In the genomic region with DNA sequence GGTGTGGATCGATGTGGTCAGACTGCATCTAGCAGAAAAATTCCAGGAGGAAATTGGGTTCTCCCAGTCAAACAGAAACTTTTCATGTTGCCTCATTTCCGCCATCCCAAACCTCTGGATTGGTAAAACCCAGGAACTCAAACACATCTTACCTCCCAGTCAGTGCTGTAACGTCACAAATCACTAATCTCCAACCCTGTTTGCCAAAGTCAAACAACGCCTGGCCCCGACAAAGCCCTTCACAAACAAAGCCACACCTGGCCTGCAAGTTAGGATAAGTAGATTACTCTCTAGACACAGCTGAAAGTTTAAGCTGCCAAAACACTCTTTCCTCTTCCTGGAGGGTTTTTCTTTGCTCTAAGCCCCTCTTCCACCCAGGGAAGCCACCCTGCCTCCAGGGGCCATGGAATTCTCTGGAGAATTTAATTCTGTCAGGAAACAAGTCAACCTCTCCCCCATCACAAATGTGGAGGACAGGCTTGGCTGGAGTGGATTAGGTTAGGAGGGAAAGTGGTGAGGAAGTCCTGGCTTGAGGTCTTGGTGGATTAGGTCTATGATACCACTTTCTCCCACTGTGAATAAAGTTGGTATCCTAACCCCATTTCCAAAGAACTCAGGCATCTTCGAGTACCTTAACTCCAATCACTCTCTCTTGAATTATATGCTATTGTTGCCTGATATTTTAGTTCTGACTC, we compare ENCODE assay signal across 17 cellular contexts.
DNase-seq lines count a peak whose midpoint lies in the region; TF ChIP-seq lines count a peak whose summit lies in the region.
"Had no signal": no experiment of that assay in that cellular context is flagged by ENCODE, and none has a peak within 500 bp of the region (broad histone marks: within the 10 kb centered on the region; RNA-seq: fewer than 3 reads in every experiment).

No MANE protein-coding gene starts in this region.

- TF ChIP-seq CTCF in endodermal cell (conservative IDR thresholded peaks at IDR 0.05), result no peak
- no peak for TF ChIP-seq CTCF in stomach (IDR thresholded peaks at IDR 0.05)
- TF ChIP-seq CTCF in RWPE1 (conservative IDR thresholded peaks at IDR 0.05; ENCODE audit: low read depth), result no peak

- peaks cover 21% of the 10 kb centered on the region for H3K4me1 Mint-ChIP-seq in endodermal cell
- H3K4me1 Mint-ChIP-seq: activated naive CD8-positive, alpha-beta T cell treated with anti-CD3 and anti-CD28 coated beads for 36 hours had no signal

- H3K27ac Mint-ChIP-seq in endodermal cell, result peak overlapping the region; percentile 63
- H3K27ac Mint-ChIP-seq: activated naive CD8-positive, alpha-beta T cell treated with anti-CD3 and anti-CD28 coated beads for 36 hours; activated T-cell treated with anti-CD3 and anti-CD28 coated beads, Interleukin-2, amount 50 U/mL, for 24 hours; HFFc6; naive B cell had no signal

- no peaks in the 10 kb centered on the region for H3K9me3 ChIP-seq in endodermal cell (ENCODE audit: control insufficient read depth, low read length)
- no peaks in the 10 kb centered on the region for H3K9me3 ChIP-seq in stomach
- H3K9me3 ChIP-seq: BLaER1, breast epithelium, left ventricle myocardium inferior had no signal

- CTCF ChIA-PET in RWPE1 (lab: Yijun Ruan, JAX), result interaction anchor here (0.7 kb wide), 1 partner anchor 62 kb away, joined by 4 read pairs; no protein-coding TSS in a partner anchor

- WGBS in endodermal cell (ENCODE audit: insufficient coverage in 1 of 2, insufficient read length in 1 of 2), 2 experiments, result 38 to 50% methylated on average over 2 to 6 of the region's 6 CpGs
- WGBS in stomach, 5 donors, result 22 to 48% (median 32%) methylated on average over 6 of the region's 6 CpGs

- H3K27ac ChIP-seq in endodermal cell (ENCODE audit: low read depth, low read length) (no peak overlapping the region), stomach (peak overlapping the region; percentile 50 to 90 (median 76)), RWPE1 (no peak overlapping the region)
- H3K27ac ChIP-seq: BLaER1, breast epithelium, left ventricle myocardium inferior had no signal

- H3K4me3 Mint-ChIP-seq in endodermal cell, result no peak overlapping the region
- H3K4me3 Mint-ChIP-seq: activated naive CD8-positive, alpha-beta T cell treated with anti-CD3 and anti-CD28 coated beads for 36 hours; activated T-cell treated with anti-CD3 and anti-CD28 coated beads, Interleukin-2, amount 50 U/mL, for 24 hours; HFFc6; naive B cell had no signal

- H3K9ac ChIP-seq in endodermal cell (ENCODE audit: extremely low read depth, low read length, poor library complexity, severe bottlenecking), result no peak overlapping the region
- H3K9ac ChIP-seq: BLaER1 had no signal

- POLR2A ChIA-PET in RWPE1 (lab: Yijun Ruan, JAX; ENCODE audit: low non-redundant PET), result no interaction called here

- H3K4me3 ChIP-seq in endodermal cell (ENCODE audit: low read length) (no peak overlapping the region), stomach (no peak overlapping the region)
- H3K4me3 ChIP-seq: BLaER1, breast epithelium, left ventricle myocardium inferior had no signal

- intact Hi-C loops in stomach (cut with DNase I; ENCODE audit: low total_unique reads), result no loop called here

- DNase-seq in HT-29 (ENCODE audit: low spot score) (peak; percentile 45), NCI-H2107 (lab: John Stamatoyannopoulos, UW) (peak; percentile 16), endodermal cell (peak; percentile 83), stomach (peak; percentile 80), RWPE1 (ENCODE audit: low spot score) (no peak), amygdala (lab: John Stamatoyannopoulos, UW) (no peak)
- no peak for DNase-seq in activated T-cell treated with anti-CD3 and anti-CD28 coated beads, Interleukin-2, amount 50 U/mL, for 48 hours
- DNase-seq: activated naive CD8-positive, alpha-beta T cell treated with anti-CD3 and anti-CD28 coated beads for 36 hours; activated T-cell treated with anti-CD3 and anti-CD28 coated beads, Interleukin-2, amount 50 U/mL, for 24 hours; effector CD4-positive, alpha-beta T cell; HFFc6; KG1; left ventricle myocardium inferior; naive B cell; NCI-H1694 had no signal

- H3K27me3 Mint-ChIP-seq in endodermal cell (ENCODE audit: insufficient read depth), result peaks cover 83% of the 10 kb centered on the region
- H3K27me3 Mint-ChIP-seq: activated naive CD8-positive, alpha-beta T cell treated with anti-CD3 and anti-CD28 coated beads for 36 hours had no signal

- TF ChIP-seq EP300 in stomach (IDR thresholded peaks at IDR 0.05), result no peak

- H3K27me3 ChIP-seq in endodermal cell (ENCODE audit: control insufficient read depth, insufficient read depth, low read length, poor library complexity, severe bottlenecking) (peaks cover 87% of the 10 kb centered on the region), stomach (no peaks in the 10 kb centered on the region)
- H3K27me3 ChIP-seq: BLaER1, breast epithelium had no signal

- H3K9me3 Mint-ChIP-seq in endodermal cell, result no peaks in the 10 kb centered on the region
- H3K9me3 Mint-ChIP-seq: activated naive CD8-positive, alpha-beta T cell treated with anti-CD3 and anti-CD28 coated beads for 36 hours; activated T-cell treated with anti-CD3 and anti-CD28 coated beads, Interleukin-2, amount 50 U/mL, for 24 hours; naive B cell had no signal

- H3K36me3 ChIP-seq in endodermal cell (ENCODE audit: control insufficient read depth, insufficient read depth, low read length), result no peaks in the 10 kb centered on the region
- H3K36me3 ChIP-seq in stomach, result no peaks in the 10 kb centered on the region
- H3K36me3 ChIP-seq: BLaER1, breast epithelium, left ventricle myocardium inferior had no signal

- H3K4me1 ChIP-seq in endodermal cell (ENCODE audit: control insufficient read depth, insufficient read depth, low read length) (peaks cover 7% of the 10 kb centered on the region), stomach (peaks cover 4 to 38% (median 14%) of the 10 kb centered on the region in 4 donors)
- H3K4me1 ChIP-seq: breast epithelium, left ventricle myocardium inferior had no signal

- no peak for TF ChIP-seq POLR2A in stomach (IDR thresholded peaks at IDR 0.05)

- H3K36me3 Mint-ChIP-seq in endodermal cell (ENCODE audit: low read depth), result no peaks in the 10 kb centered on the region
- H3K36me3 Mint-ChIP-seq: activated naive CD8-positive, alpha-beta T cell treated with anti-CD3 and anti-CD28 coated beads for 36 hours; naive B cell had no signal

Comparison
In these comparisons a context has a peak if more than half of its experiments do, and no peak if none do; other contexts are left out.
1. DNase-seq: peak in HT-29 (single experiment), NCI-H2107 (single experiment), endodermal cell (single experiment) and stomach (single experiment); none in activated T-cell treated with anti-CD3 and anti-CD28 coated beads, Interleukin-2, amount 50 U/mL, for 48 hours (0 of 2), RWPE1 (single experiment) and amygdala (0 of 56).
2. H3K27ac ChIP-seq: peak in stomach (5 of 5); none in endodermal cell (single experiment) and RWPE1 (single experiment).